16 cellular contexts compared by ENCODE assay signal in genomic region chr20:25361287-25361683, GRCh38. TPM values are rescaled to one million over a fixed set of nuclear protein-coding genes. Genes with fewer than 3 reads are reported as not detected.
DNase-seq lines count a peak whose midpoint lies in the region; ATAC-seq, FAIRE-seq and TF ChIP-seq lines count a peak whose summit lies in the region.
"Had no signal": no experiment of that assay in that cellular context is flagged by ENCODE, and none has a peak within 500 bp of the region (broad histone marks: within the 10 kb centered on the region; RNA-seq: fewer than 3 reads in every experiment).

No MANE protein-coding gene starts in this region.

- TF ChIP-seq RAD21 in A549 (conservative IDR thresholded peaks at IDR 0.05 in 1 of 2, IDR thresholded peaks at IDR 0.05 in 1 of 2) = no peak

- H3K9me3 Mint-ChIP-seq in HFFc6 = peaks cover 8% of the 10 kb centered on the region; the same call in 1 of the 2 replicates
- H3K9me3 Mint-ChIP-seq: immature natural killer cell had no signal

- H3K36me3 Mint-ChIP-seq in HFFc6 (ENCODE audit: low read depth) = peaks cover 13% of the 10 kb centered on the region

- no peak for TF ChIP-seq EP300 in A549 (IDR thresholded peaks at IDR 0.05)

- H3K9me3 ChIP-seq in A549 = 0 out of 3 replicates have a peak, but pooled peaks cover 3% of the 10 kb centered on the region
- H3K9me3 ChIP-seq: esophagus muscularis mucosa, transverse colon had no signal

- no peaks in the 10 kb centered on the region for H3K27me3 Mint-ChIP-seq in HFFc6 (ENCODE audit: insufficient read depth)
- H3K27me3 Mint-ChIP-seq: brain; naive thymus-derived CD8-positive, alpha-beta T cell had no signal

- H3K4me1 Mint-ChIP-seq in HFFc6 (ENCODE audit: low read depth) = peaks cover 33% of the 10 kb centered on the region

- no peaks in the 10 kb centered on the region for H3K27me3 ChIP-seq in foreskin keratinocyte
- H3K27me3 ChIP-seq: esophagus muscularis mucosa, transverse colon had no signal

- H3K4me2 ChIP-seq in A549 = peak overlapping the region; percentile 4; the same call in 1 of the 3 replicates

- no peak for FAIRE-seq in A549 (lab: Jason Lieb, UNC)
- FAIRE-seq: A204.1 had no signal

- DNase-seq in A549 (ENCODE audit: low read depth in 1 of 2, low spot score in 1 of 2) (peak in 1 of 2 experiments; percentile 57), HFFc6 (peak; percentile 59), foreskin keratinocyte (peak; percentile 32 to 65), NCI-H1694 (lab: John Stamatoyannopoulos, UW) (no peak), H4 (ENCODE audit: low spot score) (no peak)
- no peak for DNase-seq in activated CD8-positive, alpha-beta memory T cell treated with anti-CD3 and anti-CD28 coated beads, Interleukin-2, amount 50 U/mL, for 4 hours
- DNase-seq: immature natural killer cell; naive thymus-derived CD8-positive, alpha-beta T cell; NCI-H1105 treated with DMSO at 0.1 percent for 48 hours; NCI-H524 treated with DMSO at 0.1 percent for 48 hours; transverse colon had no signal

- WGBS in A549 (ENCODE audit: missing lambda C conversion rate) = 74% methylated on average over 6 of the region's 6 CpGs

- no peak for TF ChIP-seq CTCF in A549 (IDR thresholded peaks at IDR 0.05)
- TF ChIP-seq CTCF in HFFc6 (IDR thresholded peaks at IDR 0.05) = no peak
- no peak for TF ChIP-seq CTCF in foreskin keratinocyte (conservative IDR thresholded peaks at IDR 0.05)

- no peak overlapping the region; the same call in 1 of the 2 replicates for H3K4me3 Mint-ChIP-seq in HFFc6
- H3K4me3 Mint-ChIP-seq: brain, immature natural killer cell had no signal

- peak in 1 of 2 experiments; percentile 77; a peak in 3 of 6 replicates for ATAC-seq in A549
- peak; percentile 84 for ATAC-seq in SK-N-SH treated with all-trans-retinoic acid at 6 μM for 48 hours
- ATAC-seq in foreskin keratinocyte = peak; percentile 16
- ATAC-seq in GM21737 (IDR thresholded peaks at IDR 0.05; ENCODE audit: unreplicated experiment) = no peak
- ATAC-seq: naive thymus-derived CD8-positive, alpha-beta T cell had no signal

- peak overlapping the region in 1 of 2 experiments; percentile 62; a peak in 2 of 6 replicates for H3K27ac ChIP-seq in A549
- no peak overlapping the region for H3K27ac ChIP-seq in foreskin keratinocyte
- H3K27ac ChIP-seq: esophagus muscularis mucosa had no signal

- peak overlapping the region; percentile 81 for H3K27ac Mint-ChIP-seq in HFFc6
- H3K27ac Mint-ChIP-seq: brain had no signal

- TF ChIP-seq POLR2A in A549 (IDR thresholded peaks at IDR 0.05; ENCODE audit: low read length) = no peak

- POLR2A ChIA-PET in A549 (lab: Yijun Ruan, JAX) = interaction anchor here (0.6 kb wide), 1 partner anchor 39 kb away, joined by 3 read pairs; no protein-coding TSS in a partner anchor

- H3K4me1 ChIP-seq in A549 (peaks cover 15% of the 10 kb centered on the region), foreskin keratinocyte (no peaks in the 10 kb centered on the region)

- H3K4me3 ChIP-seq in A549 = no peak overlapping the region
- H3K4me3 ChIP-seq: esophagus muscularis mucosa, transverse colon had no signal

- CTCF ChIA-PET in A549 (lab: Yijun Ruan, JAX) = interaction anchor here (1.0 to 2.0 kb wide), 4 partner anchors 38 to 366 kb away, joined by 4 to 5 read pairs (median 4); no protein-coding TSS in a partner anchor

TF ChIP-seq in A549, 52 proteins besides CTCF, POLR2A, EP300 and RAD21:
- TF ChIP-seq ZFP36 (IDR thresholded peaks at IDR 0.05; ENCODE audit: borderline replicate concordance, partially characterized antibody) (no peak), JUN (IDR thresholded peaks at IDR 0.05) (no peak), FOSL2 (IDR thresholded peaks at IDR 0.05) (0 out of 2 replicates have a peak, but pooled peaks have one; percentile 8), FOSL2 (CRISPR knock-in tag; IDR thresholded peaks at IDR 0.05) (no peak), EHMT2 (IDR thresholded peaks at IDR 0.05; ENCODE audit: low read depth) (no peak), HDAC2 (IDR thresholded peaks at IDR 0.05) (no peak)

TF ChIP-seq in SK-N-SH treated with all-trans-retinoic acid at 6 μM for 48 hours, 23 proteins besides CTCF, POLR2A, EP300 and RAD21:
- TF ChIP-seq ZNF70 (CRISPR knock-in tag; IDR thresholded peaks at IDR 0.05) (no peak), CREB5 (CRISPR knock-in tag; IDR thresholded peaks at IDR 0.05; ENCODE audit: low read depth) (0 out of 2 replicates have a peak, but pooled peaks have one; percentile 19)
TF ChIP-seq in SK-N-SH treated with all-trans-retinoic acid at 6 μM for 48 hours: peak in this region for 1.

RNA-seq across cellular contexts. Expression of gene ABHD12, which starts 29.4 kb away (rescaled TPM):
- polyA plus RNA-seq in A549 (2011; rRNA removed) (54.3 and 59.1 TPM in 2 replicates), A549 (2017; fragmentation: RNase III; extraction: RNeasy Plus Mini Kit Qiagen cat#74134 plus additional on column Dnase treatment) (87.3 to 101 TPM (median 96.4 TPM) in 3 replicates), foreskin keratinocyte (27.6 and 29.3 TPM in 2 replicates)
- 55.8 and 64.5 TPM in 2 replicates for polyA plus RNA-seq in A549 (2012; cell fraction: cytosol; rRNA removed)
- 48.3 and 57.5 TPM in 2 replicates for polyA plus RNA-seq in A549 (2012; cell fraction: nucleus; rRNA removed)
- 63.7 and 69.5 TPM in 2 replicates for polyA minus RNA-seq in A549 (2011; rRNA and poly(A)+ RNA removed)
- 100 to 1,000 TPM in 2 of 6 experiments, 10 to 100 TPM in 4; 87.0 to 103 (median 98.9) TPM for total RNA-seq in HFFc6 (2021; fragmentation: NEBNext Ultra II Directional; extraction: Animal tissue kit (Norgen Biotek cat#: 25700))
- 20.8 and 21.8 TPM in 2 replicates for total RNA-seq in foreskin keratinocyte
- 22.5 and 24.7 TPM in 2 replicates for total RNA-seq in H4 (2014; rRNA removed; shearing (Covaris generic))

RNA-seq across cellular contexts. Expression of gene GINS1, which starts 46.2 kb away (rescaled TPM):
- polyA plus RNA-seq in A549 (2011; rRNA removed) (33.5 and 46.4 TPM in 2 replicates), A549 (2017; fragmentation: RNase III; extraction: RNeasy Plus Mini Kit Qiagen cat#74134 plus additional on column Dnase treatment) (30.7 to 34.2 TPM (median 33.6 TPM) in 3 replicates), foreskin keratinocyte (11.2 and 14.5 TPM in 2 replicates)
- 17.7 and 19.7 TPM in 2 replicates for polyA plus RNA-seq in A549 (2012; cell fraction: cytosol; rRNA removed)
- 7.6 and 19.9 TPM in 2 replicates for polyA plus RNA-seq in A549 (2012; cell fraction: nucleus; rRNA removed)
- 23.7 and 28.4 TPM in 2 replicates for polyA minus RNA-seq in A549 (2011; rRNA and poly(A)+ RNA removed)
- total RNA-seq in HFFc6 (2021; fragmentation: NEBNext Ultra II Directional; extraction: Animal tissue kit (Norgen Biotek cat#: 25700)) = 10 to 100 TPM in 5 of 6 experiments, 1 to 10 TPM in 1; 7.5 to 13.9 (median 11.7) TPM
- total RNA-seq in foreskin keratinocyte = 23.2 and 27.3 TPM in 2 replicates
- 16.3 and 20.3 TPM in 2 replicates for total RNA-seq in H4 (2014; rRNA removed; shearing (Covaris generic))

Comparison
In these comparisons a context has a peak if more than half of its experiments do, and no peak if none do; other contexts are left out.
1. DNase-seq: peak in HFFc6 (single experiment) and foreskin keratinocyte (2 of 2); none in activated CD8-positive, alpha-beta memory T cell treated with anti-CD3 and anti-CD28 coated beads, Interleukin-2, amount 50 U/mL, for 4 hours (single experiment), NCI-H1694 (single experiment) and H4 (single experiment).